Comparison of ENCODE assay signal across 9 cellular contexts in genomic region chr3:124217542-124217941, GRCh38.
DNase-seq lines count a peak whose midpoint lies in the region; ATAC-seq, FAIRE-seq and TF ChIP-seq lines count a peak whose summit lies in the region.
"Had no signal": no experiment of that assay in that cellular context is flagged by ENCODE, and none has a peak within 500 bp of the region (broad histone marks: within the 10 kb centered on the region; RNA-seq: fewer than 3 reads in every experiment).

No MANE protein-coding gene starts in this region.

- H2AFZ ChIP-seq in astrocyte (ENCODE audit: low read depth, low read length): no peak overlapping the region

- TF ChIP-seq CTCF in Calu3 (IDR thresholded peaks at IDR 0.05; ENCODE audit: unreplicated experiment) (no peak), astrocyte (IDR thresholded peaks at IDR 0.05; ENCODE audit: insufficient read depth, low read depth, low read length) (no peak)

- intact Hi-C loops in Calu3 (cut with micrococcal nuclease; ENCODE audit: unreplicated experiment): no loop called here

- CTCF ChIA-PET in Calu3 (lab: Charles Lee): no interaction called here

- no peaks in the 10 kb centered on the region for H3K27me3 ChIP-seq in astrocyte (ENCODE audit: insufficient read depth, low read length)

- no TSS peak for BruUV-seq in Calu3 (replicated peaks; lab: Mats Ljungman, UMichigan)

- H3K4me1 Mint-ChIP-seq in Calu3 (ENCODE audit: low read depth, unreplicated experiment) (no peaks in the 10 kb centered on the region), astrocyte (ENCODE audit: low read depth, unreplicated experiment) (peaks cover 11% of the 10 kb centered on the region)

- DNase-seq in Calu3 (peak; percentile 63), HuH-7 (ENCODE audit: low spot score) (peak; percentile 62), astrocyte (ENCODE audit: low read depth) (peak; percentile 56), kidney glomerular epithelial cell (lab: John Stamatoyannopoulos, UW) (peak; percentile 75), NCI-H1436 treated with DMSO at 0.1 percent for 48 hours (lab: John Stamatoyannopoulos, UW) (no peak)

- H3K9ac ChIP-seq in astrocyte (ENCODE audit: low read length): no peak overlapping the region

- H3K9me3 Mint-ChIP-seq in Calu3 (ENCODE audit: low read depth, unreplicated experiment) (no peaks in the 10 kb centered on the region), astrocyte (ENCODE audit: unreplicated experiment) (no peaks in the 10 kb centered on the region)
- H3K9me3 Mint-ChIP-seq: brain had no signal

- H4K20me1 ChIP-seq in astrocyte (ENCODE audit: insufficient read depth, low read length): peaks cover 45% of the 10 kb centered on the region

- peaks cover 9% of the 10 kb centered on the region for H3K4me1 ChIP-seq in astrocyte (ENCODE audit: insufficient read depth, low read length)

- peaks cover 3% of the 10 kb centered on the region for H3K79me2 ChIP-seq in astrocyte (ENCODE audit: insufficient read depth, low read length)

- H3K27ac Mint-ChIP-seq in Calu3 (ENCODE audit: unreplicated experiment): no peak overlapping the region
- no peak overlapping the region for H3K27ac Mint-ChIP-seq in astrocyte (ENCODE audit: unreplicated experiment)
- H3K27ac Mint-ChIP-seq: brain had no signal

- FAIRE-seq in astrocyte (lab: Jason Lieb, UNC): no peak

- H3K27me3 Mint-ChIP-seq in Calu3 (ENCODE audit: unreplicated experiment): peaks cover 76% of the 10 kb centered on the region
- peaks cover 3% of the 10 kb centered on the region for H3K27me3 Mint-ChIP-seq in astrocyte (ENCODE audit: low read depth, unreplicated experiment)
- H3K27me3 Mint-ChIP-seq: brain had no signal

- no peak overlapping the region for H3K27ac ChIP-seq in astrocyte (ENCODE audit: low read depth, low read length)

- no peaks in the 10 kb centered on the region for H3K36me3 Mint-ChIP-seq in Calu3 (ENCODE audit: insufficient read depth, unreplicated experiment)
- peaks cover 2% of the 10 kb centered on the region for H3K36me3 Mint-ChIP-seq in astrocyte (ENCODE audit: low read depth, unreplicated experiment)
- H3K36me3 Mint-ChIP-seq: brain had no signal

- no peak overlapping the region for H3K4me2 ChIP-seq in astrocyte (ENCODE audit: low read length)

- H3K36me3 ChIP-seq in astrocyte (ENCODE audit: insufficient read depth, low read length): no peaks in the 10 kb centered on the region

- ATAC-seq in GM21529 (IDR thresholded peaks at IDR 0.05; ENCODE audit: unreplicated experiment) (no peak), GM21360 (IDR thresholded peaks at IDR 0.05; ENCODE audit: unreplicated experiment) (no peak), HG03521 (IDR thresholded peaks at IDR 0.05; ENCODE audit: unreplicated experiment) (no peak)

- H3K4me3 Mint-ChIP-seq in Calu3 (ENCODE audit: low read depth, unreplicated experiment) (no peak overlapping the region), astrocyte (ENCODE audit: unreplicated experiment) (no peak overlapping the region)
- H3K4me3 Mint-ChIP-seq: brain had no signal

- no peaks in the 10 kb centered on the region for H3K9me3 ChIP-seq in astrocyte (ENCODE audit: insufficient read depth, low read depth, low read length)

- H3K4me3 ChIP-seq in astrocyte (ENCODE audit: insufficient read depth, low read depth, low read length): no peak overlapping the region
